12 cellular contexts compared by ENCODE assay signal in the genomic region with DNA sequence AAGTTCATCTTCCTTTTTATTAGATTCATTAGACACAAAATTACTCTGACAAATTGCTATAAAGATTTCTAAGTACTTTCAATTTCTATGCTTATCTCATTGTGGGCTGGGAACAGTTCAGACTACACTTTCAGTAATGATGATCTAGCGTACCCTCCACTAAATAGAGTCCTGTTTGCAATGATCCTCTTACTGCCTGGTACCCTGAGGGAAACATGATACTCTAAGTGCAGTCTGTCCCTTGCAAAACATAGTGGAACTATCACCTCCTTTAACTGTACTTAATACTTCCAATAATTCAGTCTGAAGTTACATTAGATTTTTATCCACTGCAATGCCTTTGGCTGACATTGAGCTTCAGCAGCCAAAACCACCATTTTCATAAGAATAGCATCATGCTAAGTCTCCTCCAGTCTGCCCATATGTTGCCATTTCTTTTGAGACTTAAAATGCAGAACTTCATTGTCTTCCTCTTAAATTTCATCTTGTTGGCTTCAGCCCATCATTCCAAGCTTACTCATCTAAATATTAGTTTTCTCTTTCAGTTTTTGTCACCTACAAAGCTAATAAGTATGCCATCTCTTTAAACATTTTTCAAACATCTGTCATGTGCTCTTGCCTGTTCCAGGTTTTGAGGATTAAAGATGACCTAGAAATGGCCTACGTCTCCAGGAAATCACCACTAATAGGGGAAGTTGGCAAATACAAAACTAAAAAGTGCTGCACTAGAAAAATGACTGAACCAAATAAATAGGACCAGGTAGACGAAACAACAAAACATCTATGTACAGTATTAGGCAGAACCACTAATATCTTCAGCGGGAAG. TPM values are rescaled to one million over a fixed set of nuclear protein-coding genes. Genes with fewer than 3 reads are reported as not detected.
DNase-seq lines count a peak whose midpoint lies in the region; ATAC-seq, FAIRE-seq and TF ChIP-seq lines count a peak whose summit lies in the region.
"Had no signal": no experiment of that assay in that cellular context is flagged by ENCODE, and none has a peak within 500 bp of the region (broad histone marks: within the 10 kb centered on the region; RNA-seq: fewer than 3 reads in every experiment).

No MANE protein-coding gene starts in this region.

- H3K9me3 ChIP-seq in BLaER1 treated with 17β-estradiol and CSF1 and Interleukin-3, amounts not matched to agents 10 nM and 100 nM (replicated peaks in 1 of 11), result no peaks in the 10 kb centered on the region
- H3K9me3 ChIP-seq in testis (no peaks in the 10 kb centered on the region), sigmoid colon (no peaks in the 10 kb centered on the region)

- peaks cover 8% of the 10 kb centered on the region for H3K4me1 Mint-ChIP-seq in mesothelial cell of epicardium

- no peaks in the 10 kb centered on the region for H3K27me3 ChIP-seq in BLaER1 treated with 17β-estradiol and CSF1 and Interleukin-3, amounts not matched to agents 10 nM and 100 nM
- no peaks in the 10 kb centered on the region for H3K27me3 ChIP-seq in testis
- H3K27me3 ChIP-seq in sigmoid colon, result no peaks in the 10 kb centered on the region

- H3K4me1 ChIP-seq in BLaER1 treated with 17β-estradiol and CSF1 and Interleukin-3, amounts not matched to agents 10 nM and 100 nM, result peaks cover 21 to 50% (median 41%) of the 10 kb centered on the region in 10 experiments
- no peaks in the 10 kb centered on the region for H3K4me1 ChIP-seq in testis
- H3K4me1 ChIP-seq in sigmoid colon, result no peaks in the 10 kb centered on the region

- no peak overlapping the region for H3K9ac ChIP-seq in BLaER1 treated with 17β-estradiol and CSF1 and Interleukin-3, amounts not matched to agents 10 nM and 100 nM

- no peaks in the 10 kb centered on the region for H3K36me3 ChIP-seq in BLaER1 treated with 17β-estradiol and CSF1 and Interleukin-3, amounts not matched to agents 10 nM and 100 nM
- H3K36me3 ChIP-seq in testis (ENCODE audit: low read depth, missing control alignments) (no peaks in the 10 kb centered on the region), sigmoid colon (no peaks in the 10 kb centered on the region)

- H3K4me3 Mint-ChIP-seq in mesothelial cell of epicardium, result no peak overlapping the region
- H3K4me3 Mint-ChIP-seq: CD4-positive, alpha-beta T cell had no signal

- WGBS in testis, 2 donors, result 77% methylated on average over 4 of the region's 4 CpGs
- WGBS in sigmoid colon, 2 donors, result 71 to 82% methylated on average over 4 of the region's 4 CpGs

- H3K4me3 ChIP-seq in BLaER1 treated with 17β-estradiol and CSF1 and Interleukin-3, amounts not matched to agents 10 nM and 100 nM, result no peak overlapping the region
- no peak overlapping the region for H3K4me3 ChIP-seq in testis
- no peak overlapping the region for H3K4me3 ChIP-seq in sigmoid colon

- DNase-seq in GM19239 (ENCODE audit: insufficient read length, low spot score) (no peak), SKM-1 (lab: John Stamatoyannopoulos, UW; ENCODE audit: unreplicated experiment) (peak; percentile 81), A172 (ENCODE audit: low spot score) (no peak), mesothelial cell of epicardium (ENCODE audit: low spot score in 2 of 2, unreplicated experiment in 2 of 2) (no peak), testis (no peak), sigmoid colon (no peak)
- DNase-seq: CD4-positive, alpha-beta T cell; erythroblast; left cardiac atrium; NCI-H1417 treated with DMSO at 0.1 percent for 48 hours had no signal

- no peaks in the 10 kb centered on the region for H3K36me3 Mint-ChIP-seq in mesothelial cell of epicardium

- TF ChIP-seq EP300 in sigmoid colon (IDR thresholded peaks at IDR 0.05), result no peak

- no peaks in the 10 kb centered on the region for H3K9me3 Mint-ChIP-seq in mesothelial cell of epicardium
- H3K9me3 Mint-ChIP-seq: CD4-positive, alpha-beta T cell had no signal

- TF ChIP-seq POLR2A in testis (IDR thresholded peaks at IDR 0.05) (no peak), sigmoid colon (IDR thresholded peaks at IDR 0.05) (no peak)

- peak overlapping the region in 4 of 11 experiments; percentile 12 to 36 (median 28); a peak in 5 of 22 replicates for H3K27ac ChIP-seq in BLaER1 treated with 17β-estradiol and CSF1 and Interleukin-3, amounts not matched to agents 10 nM and 100 nM
- H3K27ac ChIP-seq in testis, result no peak overlapping the region
- H3K27ac ChIP-seq in sigmoid colon, result no peak overlapping the region

- ATAC-seq in HG03196 (IDR thresholded peaks at IDR 0.05; ENCODE audit: unreplicated experiment), result peak; percentile 69
- ATAC-seq: left cardiac atrium had no signal

- FAIRE-seq in GM19239 (lab: Jason Lieb, UNC), result peak; percentile 88

- H3K27ac Mint-ChIP-seq in mesothelial cell of epicardium, result no peak overlapping the region
- H3K27ac Mint-ChIP-seq: CD4-positive, alpha-beta T cell had no signal

- intact Hi-C loops in testis (cut with DNase I; ENCODE audit: low total_unique reads) (no loop called here), sigmoid colon (cut with DNase I) (no loop called here)

- TF ChIP-seq CTCF in mesothelial cell of epicardium (IDR thresholded peaks at IDR 0.05; ENCODE audit: unreplicated experiment) (no peak), testis (IDR thresholded peaks at IDR 0.05) (no peak), sigmoid colon (IDR thresholded peaks at IDR 0.05) (no peak)

- no peaks in the 10 kb centered on the region for H3K27me3 Mint-ChIP-seq in mesothelial cell of epicardium (ENCODE audit: low read depth)
- H3K27me3 Mint-ChIP-seq: CD4-positive, alpha-beta T cell had no signal

- H4K20me1 ChIP-seq in BLaER1 treated with 17β-estradiol and CSF1 and Interleukin-3, amounts not matched to agents 10 nM and 100 nM, result peaks cover 0 to 5% (median 0%) of the 10 kb centered on the region in 11 experiments; a peak in 1 of 22 replicates

- H3K4me2 ChIP-seq in BLaER1 treated with 17β-estradiol and CSF1 and Interleukin-3, amounts not matched to agents 10 nM and 100 nM, result peak overlapping the region; percentile 11 to 57 (median 39); a peak in 20 of 22 replicates

RNA-seq across cellular contexts. Expression of a gene that starts 55.5 kb away (rescaled TPM):
- total RNA-seq in A172 (2014; rRNA removed; shearing (Covaris generic)), result 59.8 and 60.4 TPM in 2 replicates
- total RNA-seq in mesothelial cell of epicardium (83.2 to 89.3 TPM (median 83.8 TPM) in 3 replicates), testis (10 to 100 TPM; 63.2 to 80.9 TPM), sigmoid colon (10 to 100 TPM; 24.6 to 43.5 (median 31.0) TPM)
- polyA plus RNA-seq in testis (ENCODE audit: insufficient read depth, low read depth, low replicate concordance) (60.1 TPM), sigmoid colon (10 to 100 TPM; 37.7 to 79.3 (median 57.7) TPM)
